Comparison of ENCODE assay signal across 1 cellular context in the genomic region with DNA sequence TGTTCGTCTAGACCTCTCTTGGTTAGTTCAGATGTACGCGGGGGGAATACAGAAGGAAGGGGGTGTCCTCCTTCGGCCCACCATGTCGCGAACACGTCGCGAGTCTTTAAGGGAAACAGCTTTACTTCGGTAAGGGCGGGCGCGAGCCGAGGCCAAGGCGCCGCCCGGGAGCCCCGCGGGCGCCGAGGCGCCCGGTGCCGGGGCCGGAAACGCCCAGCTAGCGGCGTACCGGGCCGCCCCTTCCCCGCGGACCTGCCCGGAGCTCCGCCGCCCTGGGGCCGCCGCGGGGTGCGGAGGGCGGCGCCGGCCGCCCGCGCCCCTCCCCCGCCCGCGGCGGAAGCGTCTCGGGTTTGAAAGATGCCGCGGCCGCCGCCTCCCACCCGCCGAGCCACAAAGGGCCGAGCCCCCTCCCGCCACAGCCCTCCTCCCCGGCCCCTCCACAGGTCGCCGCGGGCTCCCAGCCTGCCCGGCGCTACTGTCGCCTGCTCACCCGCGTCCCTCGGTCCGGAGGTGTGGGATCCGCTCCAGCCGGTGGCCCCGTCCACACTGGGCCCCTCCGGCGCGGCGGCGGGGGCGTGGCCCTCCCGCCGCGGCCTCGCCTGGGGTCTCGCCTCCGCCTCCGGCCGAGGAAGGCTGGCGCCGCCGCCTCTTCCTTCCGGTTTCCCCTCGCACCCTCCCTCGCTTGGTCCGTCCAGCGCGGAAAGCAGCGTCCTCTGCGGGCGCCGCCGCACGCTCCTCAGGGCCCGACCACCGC.
A peak's percentile ranks its signal among the peaks of the same experiment; 100 is the strongest.
TF ChIP-seq lines count a peak whose summit lies in the region.

KBTBD2 (minus strand) TSS at position 715 of the 754 bp plus-strand sequence. CDS start 12,156 bp downstream, outside the sequence.

TF ChIP-seq in HepG2, 621 proteins besides CTCF, POLR2A, EP300 and RAD21 (continued from another document):
- TF ChIP-seq, protein P1, sequence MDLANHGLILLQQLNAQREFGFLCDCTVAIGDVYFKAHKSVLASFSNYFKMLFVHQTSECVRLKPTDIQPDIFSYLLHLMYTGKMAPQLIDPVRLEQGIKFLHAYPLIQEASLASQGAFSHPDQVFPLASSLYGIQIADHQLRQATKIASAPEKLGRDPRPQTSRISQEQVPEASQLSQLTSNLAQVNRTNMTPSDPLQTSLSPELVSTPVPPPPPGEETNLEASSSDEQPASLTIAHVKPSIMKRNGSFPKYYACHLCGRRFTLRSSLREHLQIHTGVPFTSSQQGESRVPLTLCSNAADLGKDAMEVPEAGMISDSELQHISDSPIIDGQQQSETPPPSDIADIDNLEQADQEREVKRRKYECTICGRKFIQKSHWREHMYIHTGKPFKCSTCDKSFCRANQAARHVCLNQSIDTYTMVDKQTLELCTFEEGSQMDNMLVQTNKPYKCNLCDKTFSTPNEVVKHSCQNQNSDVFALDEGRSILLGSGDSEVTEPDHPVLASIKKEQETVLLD (CRISPR knock-in tag; IDR thresholded peaks at IDR 0.05; ENCODE audit: low read depth): peak; percentile 85; the same call in 1 of the 2 replicates
- TF ChIP-seq REXO4 (CRISPR knock-in tag; IDR thresholded peaks at IDR 0.05; ENCODE audit: borderline replicate concordance) (no peak), MED13 (CRISPR knock-in tag; IDR thresholded peaks at IDR 0.05) (no peak), ZNF260 (CRISPR knock-in tag; IDR thresholded peaks at IDR 0.05; ENCODE audit: borderline replicate concordance, low read depth) (no peak), ZNF431 (CRISPR knock-in tag; IDR thresholded peaks at IDR 0.05; ENCODE audit: borderline replicate concordance, low read depth) (peak; percentile 23; the same call in 1 of the 2 replicates), ZNF639 (CRISPR knock-in tag; conservative IDR thresholded peaks at IDR 0.05) (0 out of 2 replicates have a peak, but pooled peaks have one; percentile 19), HOXA3 (CRISPR knock-in tag; IDR thresholded peaks at IDR 0.05) (peak; percentile 7; the same call in 1 of the 2 replicates), RBFOX2 (IDR thresholded peaks at IDR 0.05; ENCODE audit: low read depth, low read length) (peak; percentile 88), ZNF121 (CRISPR knock-in tag; IDR thresholded peaks at IDR 0.05) (peak; percentile 78), ZNF670 (CRISPR knock-in tag; IDR thresholded peaks at IDR 0.05; ENCODE audit: borderline replicate concordance) (no peak), ZNF616 (CRISPR knock-in tag; IDR thresholded peaks at IDR 0.05; ENCODE audit: low read depth) (0 out of 2 replicates have a peak, but pooled peaks have one; percentile 16), GABPA (IDR thresholded peaks at IDR 0.05; ENCODE audit: low read depth, low read length) (peak; percentile 69), GABPA (CRISPR knock-in tag; IDR thresholded peaks at IDR 0.05; ENCODE audit: low read depth) (no peak), AGO2 (optimal IDR thresholded peaks at IDR 0.05; ENCODE audit: low read depth, low read length) (peak; percentile 85), ZSCAN25 (CRISPR knock-in tag; IDR thresholded peaks at IDR 0.05) (no peak), STAG1 (CRISPR knock-in tag; IDR thresholded peaks at IDR 0.05) (0 out of 2 replicates have a peak, but pooled peaks have one; percentile 7)
- TF ChIP-seq, protein P2, sequence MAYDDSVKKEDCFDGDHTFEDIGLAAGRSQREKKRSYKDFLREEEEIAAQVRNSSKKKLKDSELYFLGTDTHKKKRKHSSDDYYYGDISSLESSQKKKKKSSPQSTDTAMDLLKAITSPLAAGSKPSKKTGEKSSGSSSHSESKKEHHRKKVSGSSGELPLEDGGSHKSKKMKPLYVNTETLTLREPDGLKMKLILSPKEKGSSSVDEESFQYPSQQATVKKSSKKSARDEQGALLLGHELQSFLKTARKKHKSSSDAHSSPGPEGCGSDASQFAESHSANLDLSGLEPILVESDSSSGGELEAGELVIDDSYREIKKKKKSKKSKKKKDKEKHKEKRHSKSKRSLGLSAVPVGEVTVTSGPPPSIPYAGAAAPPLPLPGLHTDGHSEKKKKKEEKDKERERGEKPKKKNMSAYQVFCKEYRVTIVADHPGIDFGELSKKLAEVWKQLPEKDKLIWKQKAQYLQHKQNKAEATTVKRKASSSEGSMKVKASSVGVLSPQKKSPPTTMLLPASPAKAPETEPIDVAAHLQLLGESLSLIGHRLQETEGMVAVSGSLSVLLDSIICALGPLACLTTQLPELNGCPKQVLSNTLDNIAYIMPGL (CRISPR knock-in tag; IDR thresholded peaks at IDR 0.05; ENCODE audit: borderline replicate concordance in 1 of 2, low read depth in 1 of 2): no peak; a peak in 1 of 4 replicates
- TF ChIP-seq, protein P3, sequence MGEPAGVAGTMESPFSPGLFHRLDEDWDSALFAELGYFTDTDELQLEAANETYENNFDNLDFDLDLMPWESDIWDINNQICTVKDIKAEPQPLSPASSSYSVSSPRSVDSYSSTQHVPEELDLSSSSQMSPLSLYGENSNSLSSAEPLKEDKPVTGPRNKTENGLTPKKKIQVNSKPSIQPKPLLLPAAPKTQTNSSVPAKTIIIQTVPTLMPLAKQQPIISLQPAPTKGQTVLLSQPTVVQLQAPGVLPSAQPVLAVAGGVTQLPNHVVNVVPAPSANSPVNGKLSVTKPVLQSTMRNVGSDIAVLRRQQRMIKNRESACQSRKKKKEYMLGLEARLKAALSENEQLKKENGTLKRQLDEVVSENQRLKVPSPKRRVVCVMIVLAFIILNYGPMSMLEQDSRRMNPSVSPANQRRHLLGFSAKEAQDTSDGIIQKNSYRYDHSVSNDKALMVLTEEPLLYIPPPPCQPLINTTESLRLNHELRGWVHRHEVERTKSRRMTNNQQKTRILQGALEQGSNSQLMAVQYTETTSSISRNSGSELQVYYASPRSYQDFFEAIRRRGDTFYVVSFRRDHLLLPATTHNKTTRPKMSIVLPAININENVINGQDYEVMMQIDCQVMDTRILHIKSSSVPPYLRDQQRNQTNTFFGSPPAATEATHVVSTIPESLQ (CRISPR knock-in tag; conservative IDR thresholded peaks at IDR 0.05): 0 out of 2 replicates have a peak, but pooled peaks have one; percentile 9
